15 cellular contexts compared by ENCODE assay signal in the genomic region with DNA sequence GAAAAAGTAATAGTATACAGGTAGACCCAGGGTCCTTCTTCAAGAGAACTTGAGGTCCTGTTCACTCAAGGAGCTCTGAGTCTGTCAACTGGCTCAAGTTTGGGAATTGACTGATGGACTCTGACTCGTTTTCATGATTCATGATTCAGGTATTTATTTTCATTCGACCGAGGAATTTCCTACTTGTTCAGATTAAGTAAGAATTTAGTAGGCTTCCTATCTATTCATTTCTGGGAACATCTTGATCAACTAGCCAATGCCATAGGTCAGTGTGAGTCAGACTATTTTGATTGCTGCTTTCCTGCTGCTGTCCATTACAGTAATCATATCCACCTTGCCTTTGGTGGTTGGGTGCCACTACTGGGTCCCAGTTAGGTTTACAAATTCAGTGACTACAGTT. TPM values are rescaled to one million over a fixed set of nuclear protein-coding genes. Genes with fewer than 3 reads are reported as not detected.
DNase-seq lines count a peak whose midpoint lies in the region; ATAC-seq and TF ChIP-seq lines count a peak whose summit lies in the region.
"Had no signal": no experiment of that assay in that cellular context is flagged by ENCODE, and none has a peak within 500 bp of the region (broad histone marks: within the 10 kb centered on the region; RNA-seq: fewer than 3 reads in every experiment).

No MANE protein-coding gene starts in this region.

- no peak for TF ChIP-seq CTCF in hepatocyte (IDR thresholded peaks at IDR 0.05; ENCODE audit: poor library complexity)

- no peak overlapping the region for H3K4me2 ChIP-seq in hepatocyte
- H3K4me2 ChIP-seq: KMS-11 had no signal

- H2AFZ ChIP-seq in hepatocyte: no peak overlapping the region

- ATAC-seq in HG03460 (IDR thresholded peaks at IDR 0.05; ENCODE audit: unreplicated experiment): no peak
- ATAC-seq in GM19397 (IDR thresholded peaks at IDR 0.05; ENCODE audit: unreplicated experiment): no peak

- H3K36me3 ChIP-seq in hepatocyte (replicated peaks; ENCODE audit: insufficient read depth, low read depth): no peaks in the 10 kb centered on the region
- H3K36me3 ChIP-seq: neutrophil had no signal

- no peaks in the 10 kb centered on the region for H3K9me3 Mint-ChIP-seq in activated naive CD4-positive, alpha-beta T cell treated with anti-CD3 and anti-CD28 coated beads, Interleukin-2, amount 10 ng/mL, durations not matched to agents 7 days and 5 days
- H3K9me3 Mint-ChIP-seq: immature natural killer cell, type B pancreatic cell had no signal

- WGBS in hepatocyte (ENCODE audit: low lambda C conversion rate, missing lambda C conversion rate): 65% methylated on average over 3 of the region's 3 CpGs

- H3K79me2 ChIP-seq in hepatocyte: no peaks in the 10 kb centered on the region

- peak overlapping the region; percentile 59 for H3K27ac ChIP-seq in hepatocyte
- H3K27ac ChIP-seq: KMS-11, neutrophil had no signal

- no peak overlapping the region for H3K4me3 Mint-ChIP-seq in activated naive CD4-positive, alpha-beta T cell treated with anti-CD3 and anti-CD28 coated beads, Interleukin-2, amount 10 ng/mL, durations not matched to agents 7 days and 5 days
- H3K4me3 Mint-ChIP-seq: immature natural killer cell, type B pancreatic cell had no signal

- no peaks in the 10 kb centered on the region for H3K9me3 ChIP-seq in hepatocyte (ENCODE audit: low read depth)
- H3K9me3 ChIP-seq: neutrophil had no signal

- CTCF ChIA-PET in activated naive CD4-positive, alpha-beta T cell treated with anti-CD3 and anti-CD28 coated beads, Interleukin-2, amount 10 ng/mL, durations not matched to agents 7 days and 5 days (lab: Charles Lee): no interaction called here

- DNase-seq in 8988T: peak; percentile 28
- DNase-seq in HS-5 (ENCODE audit: low read depth): peak; percentile 96
- peak; percentile 76 for DNase-seq in astrocyte of the hippocampus (ENCODE audit: low read depth, low spot score)
- peak; percentile 30 for DNase-seq in hepatocyte (ENCODE audit: low spot score)
- no peak for DNase-seq in activated naive CD4-positive, alpha-beta T cell treated with anti-CD3 and anti-CD28 coated beads, Interleukin-2, amount 10 ng/mL, durations not matched to agents 7 days and 5 days
- no peak for DNase-seq in activated T-cell treated with anti-CD3 and anti-CD28 coated beads, Interleukin-2, amount 50 U/mL, for 48 hours
- DNase-seq: activated T-cell treated with anti-CD3 and anti-CD28 coated beads, Interleukin-2, amount 50 U/mL, for 1 hour; immature natural killer cell; NCI-H510A treated with DMSO at 0.1 percent for 48 hours; T1000 had no signal

- peaks cover 9% of the 10 kb centered on the region for H3K4me1 ChIP-seq in hepatocyte (ENCODE audit: insufficient read depth)

- H3K36me3 Mint-ChIP-seq in activated naive CD4-positive, alpha-beta T cell treated with anti-CD3 and anti-CD28 coated beads, Interleukin-2, amount 10 ng/mL, durations not matched to agents 7 days and 5 days: no peaks in the 10 kb centered on the region
- H3K36me3 Mint-ChIP-seq: immature natural killer cell, type B pancreatic cell had no signal

- H3K4me3 ChIP-seq in hepatocyte: no peak overlapping the region

- peaks cover 2% of the 10 kb centered on the region for H3K4me1 Mint-ChIP-seq in activated naive CD4-positive, alpha-beta T cell treated with anti-CD3 and anti-CD28 coated beads, Interleukin-2, amount 10 ng/mL, durations not matched to agents 7 days and 5 days
- H3K4me1 Mint-ChIP-seq: immature natural killer cell had no signal

- no peaks in the 10 kb centered on the region for H3K27me3 ChIP-seq in hepatocyte
- H3K27me3 ChIP-seq: neutrophil had no signal

- no peaks in the 10 kb centered on the region for H4K20me1 ChIP-seq in hepatocyte (ENCODE audit: insufficient read depth, poor library complexity, severe bottlenecking)

- H3K27me3 Mint-ChIP-seq in activated naive CD4-positive, alpha-beta T cell treated with anti-CD3 and anti-CD28 coated beads, Interleukin-2, amount 10 ng/mL, durations not matched to agents 7 days and 5 days: peaks cover 3% of the 10 kb centered on the region
- H3K27me3 Mint-ChIP-seq: type B pancreatic cell had no signal

- no peak overlapping the region for H3K27ac Mint-ChIP-seq in activated naive CD4-positive, alpha-beta T cell treated with anti-CD3 and anti-CD28 coated beads, Interleukin-2, amount 10 ng/mL, durations not matched to agents 7 days and 5 days
- H3K27ac Mint-ChIP-seq: immature natural killer cell, type B pancreatic cell had no signal

- no peaks in the 10 kb centered on the region for H3K9me2 ChIP-seq in hepatocyte (replicated peaks; ENCODE audit: insufficient read depth)

RNA-seq across cellular contexts. Expression of a gene that starts 6.1 kb away (rescaled TPM):
- total RNA-seq in hepatocyte: not detected in 2 replicates
- not detected in 2 replicates for polyA plus RNA-seq in hepatocyte
- polyA plus RNA-seq: immature natural killer cell had no signal

RNA-seq across cellular contexts. Expression of a gene that starts 10.4 kb away (rescaled TPM):
- 42.0 and 48.7 TPM in 2 replicates for total RNA-seq in hepatocyte
- polyA plus RNA-seq in hepatocyte: 18.2 and 29.4 TPM in 2 replicates

Comparison
In these comparisons a context has a peak if more than half of its experiments do, and no peak if none do; other contexts are left out.
1. DNase-seq: peak in 8988T (single experiment), HS-5 (single experiment), astrocyte of the hippocampus (single experiment) and hepatocyte (single experiment); none in activated naive CD4-positive, alpha-beta T cell treated with anti-CD3 and anti-CD28 coated beads, Interleukin-2, amount 10 ng/mL, durations not matched to agents 7 days and 5 days (single experiment) and activated T-cell treated with anti-CD3 and anti-CD28 coated beads, Interleukin-2, amount 50 U/mL, for 48 hours (0 of 2).